9 cellular contexts compared by ENCODE assay signal in genomic region chr1:109263234-109263596, GRCh38. TPM values are rescaled to one million over a fixed set of nuclear protein-coding genes. Genes with fewer than 3 reads are reported as not detected.
DNase-seq lines count a peak whose midpoint lies in the region; ATAC-seq and TF ChIP-seq lines count a peak whose summit lies in the region.
"Had no signal": no experiment of that assay in that cellular context is flagged by ENCODE, and none has a peak within 500 bp of the region (broad histone marks: within the 10 kb centered on the region; RNA-seq: fewer than 3 reads in every experiment).

No MANE protein-coding gene starts in this region.

- DNase-seq in COLO668 (lab: John Stamatoyannopoulos, UW; ENCODE audit: unreplicated experiment) (peak; percentile 52), H9 (peak; percentile 65), mucosa of descending colon (no peak), omental fat pad (ENCODE audit: low spot score) (no peak), SKM-1 (lab: John Stamatoyannopoulos, UW; ENCODE audit: unreplicated experiment) (no peak), HT-29 (ENCODE audit: low spot score) (no peak)

- no peak overlapping the region; a peak in 1 of 7 replicates for H3K27ac Mint-ChIP-seq in H9

- WGBS in H9 (ENCODE audit: extremely low coverage, insufficient read length, low lambda C conversion rate), result no CpG with 5 or more reads among the region's 12 CpGs

- intact Hi-C loops in mucosa of descending colon (cut with DNase I, micrococcal nuclease), result loop anchor here in 1 of 2 donors (5.0 kb wide), 1 partner anchor 134 kb away; the partner anchor contains the start of gene SORT1

- H4K8ac ChIP-seq in H9 (replicated peaks; ENCODE audit: insufficient read length, low read depth, low read length), result no peak overlapping the region

- H3K4me1 Mint-ChIP-seq in H9, result peaks cover 18 to 26% of the 10 kb centered on the region in 2 experiments

- no peaks in the 10 kb centered on the region for H3K27me3 ChIP-seq in H9 (ENCODE audit: insufficient read depth, low read length)

- H4K20me1 ChIP-seq in H9 (ENCODE audit: control insufficient read depth, insufficient read depth, insufficient read length), result no peaks in the 10 kb centered on the region

- H4K91ac ChIP-seq in H9 (ENCODE audit: insufficient read length, low read depth, low read length), result no peak overlapping the region

- no peak overlapping the region for H3K4me3 Mint-ChIP-seq in H9

- ATAC-seq in mucosa of descending colon, result peak; percentile 2
- no peak for ATAC-seq in omental fat pad (ENCODE audit: low FRiP score)
- ATAC-seq in HG03520 (IDR thresholded peaks at IDR 0.05; ENCODE audit: unreplicated experiment), result no peak

- TF ChIP-seq CTCF in H9 (conservative IDR thresholded peaks at IDR 0.05), result no peak
- TF ChIP-seq CTCF in mucosa of descending colon (IDR thresholded peaks at IDR 0.05), result no peak
- no peak for TF ChIP-seq CTCF in omental fat pad (IDR thresholded peaks at IDR 0.05)

- H3K4me2 ChIP-seq in H9 (ENCODE audit: insufficient read depth, insufficient read length, low read length), result no peak overlapping the region

- H3T11ph ChIP-seq in H9 (ENCODE audit: low read length), result no peak overlapping the region

- H2AK5ac ChIP-seq in H9 (ENCODE audit: insufficient read length, low read length), result no peak overlapping the region

- peaks cover 9 to 41% (median 29%) of the 10 kb centered on the region in 3 experiments; a peak in 6 of 7 replicates for H3K36me3 Mint-ChIP-seq in H9 (ENCODE audit: insufficient read depth in 1 of 3, low read depth in 3 of 3)

- no peak overlapping the region for H3K14ac ChIP-seq in H9 (ENCODE audit: insufficient read depth, low read length)

- H3K4me1 ChIP-seq in H9 (ENCODE audit: insufficient read depth, low read length), result no peaks in the 10 kb centered on the region; the same call in 1 of the 2 replicates
- H3K4me1 ChIP-seq in mucosa of descending colon (ENCODE audit: low read depth), result no peaks in the 10 kb centered on the region

- no peak overlapping the region for H3K4me3 ChIP-seq in mucosa of descending colon

- H3K9me3 ChIP-seq in H9 (ENCODE audit: control insufficient read depth, low read depth, low read length), result no peaks in the 10 kb centered on the region
- no peaks in the 10 kb centered on the region for H3K9me3 ChIP-seq in mucosa of descending colon

- H2BK20ac ChIP-seq in H9 (ENCODE audit: low read depth, low read length, poor library complexity, severe bottlenecking), result no peak overlapping the region

- H2BK120ac ChIP-seq in H9 (ENCODE audit: low read depth, low read length, poor library complexity, severe bottlenecking), result no peak overlapping the region

- H2AFZ ChIP-seq in H9 (ENCODE audit: low read length), result no peak overlapping the region

- H3K18ac ChIP-seq in H9 (ENCODE audit: insufficient read length, low read depth, low read length), result no peak overlapping the region

- H2BK12ac ChIP-seq in H9 (ENCODE audit: insufficient read length, low read depth, low read length), result no peak overlapping the region

- no peak overlapping the region for H3K4ac ChIP-seq in H9 (ENCODE audit: low read depth, low read length)

- no peak overlapping the region for H4K5ac ChIP-seq in H9 (ENCODE audit: insufficient read length, low read depth, low read length)

- no peak overlapping the region for H3K27ac ChIP-seq in H9 (ENCODE audit: insufficient read length, low read depth, low read length)
- H3K27ac ChIP-seq in angular gyrus (ENCODE audit: low read depth, low read length), result peak overlapping the region; percentile 95

- no peaks in the 10 kb centered on the region for H3K23me2 ChIP-seq in H9 (ENCODE audit: insufficient read length, low read depth, low read length, poor library complexity, severe bottlenecking)

- H3K79me2 ChIP-seq in H9 (ENCODE audit: insufficient read depth, low read length), result no peaks in the 10 kb centered on the region

- no peaks in the 10 kb centered on the region for H3K36me3 ChIP-seq in mucosa of descending colon (ENCODE audit: low read depth)

- H3K9ac ChIP-seq in H9 (ENCODE audit: extremely low read depth, insufficient read length, low read length), result no peak overlapping the region

- no peaks in the 10 kb centered on the region for H3K27me3 Mint-ChIP-seq in H9 (ENCODE audit: low read depth)

- H3K79me1 ChIP-seq in H9 (ENCODE audit: insufficient read depth, low read depth, low read length, poor library complexity, severe bottlenecking), result no peaks in the 10 kb centered on the region

- H2BK15ac ChIP-seq in H9 (ENCODE audit: low read depth, low read length), result no peak overlapping the region; the same call in 1 of the 2 replicates

- H3K23ac ChIP-seq in H9 (ENCODE audit: insufficient read length, low read depth, low read length), result no peak overlapping the region

- H2BK5ac ChIP-seq in H9 (ENCODE audit: insufficient read length, low read length), result no peak overlapping the region

- H3K9me3 Mint-ChIP-seq in H9, result no peaks in the 10 kb centered on the region; a peak in 1 of 5 replicates

- no peak overlapping the region for H3K56ac ChIP-seq in H9 (ENCODE audit: insufficient read length, low read depth, low read length)

RNA-seq across cellular contexts. Expression of gene CELSR2, which starts 13.9 kb away (rescaled TPM):
- total RNA-seq in H9 (2021) (26.7 and 29.2 TPM in 2 replicates), mucosa of descending colon (10 to 100 TPM in 1 of 3 donors, 1 to 10 TPM in 2; 2.8 to 14.7 (median 3.2) TPM), omental fat pad (1 to 10 TPM; 1.6 to 2.6 (median 1.9) TPM)
- 1.1 and 1.4 TPM in 2 replicates for total RNA-seq in HT-29 (2014; rRNA removed; shearing (Covaris generic))

RNA-seq across cellular contexts. Expression of gene PSRC1, which starts 19.7 kb away (rescaled TPM):
- total RNA-seq in H9 (2021) (60.3 and 63.0 TPM in 2 replicates), mucosa of descending colon (1 to 10 TPM; 3.4 to 9.0 (median 4.2) TPM), omental fat pad (1 to 10 TPM; 1.7 to 8.7 (median 2.1) TPM)
- total RNA-seq in HT-29 (2014; rRNA removed; shearing (Covaris generic)), result 54.6 and 61.1 TPM in 2 replicates

RNA-seq across cellular contexts. Expression of gene MYBPHL, which starts 43.6 kb away (rescaled TPM):
- total RNA-seq in H9 (2021) (0.59 and 1.1 TPM in 2 replicates), mucosa of descending colon (not detected), omental fat pad (not detected)
- total RNA-seq in HT-29 (2014; rRNA removed; shearing (Covaris generic)), result 0.13 TPM in 1 of 2 replicates, not detected in the other
- total RNA-seq: mononuclear cell had no signal

RNA-seq across cellular contexts. Expression of gene SARS1, which starts 49.5 kb away (rescaled TPM):
- 139 and 144 TPM in 2 replicates for total RNA-seq in H9 (2021)
- total RNA-seq in mucosa of descending colon, result 100 to 1,000 TPM; 124 to 143 (median 125) TPM
- total RNA-seq in omental fat pad, result 100 to 1,000 TPM; 109 to 151 (median 132) TPM
- 109 and 125 TPM in 2 replicates for total RNA-seq in HT-29 (2014; rRNA removed; shearing (Covaris generic))

Comparison
In these comparisons a context has a peak if more than half of its experiments do, and no peak if none do; other contexts are left out.
1. DNase-seq: peak in COLO668 (single experiment) and H9 (single experiment); none in mucosa of descending colon (0 of 3), omental fat pad (single experiment), SKM-1 (single experiment) and HT-29 (single experiment).